In the genomic region with DNA sequence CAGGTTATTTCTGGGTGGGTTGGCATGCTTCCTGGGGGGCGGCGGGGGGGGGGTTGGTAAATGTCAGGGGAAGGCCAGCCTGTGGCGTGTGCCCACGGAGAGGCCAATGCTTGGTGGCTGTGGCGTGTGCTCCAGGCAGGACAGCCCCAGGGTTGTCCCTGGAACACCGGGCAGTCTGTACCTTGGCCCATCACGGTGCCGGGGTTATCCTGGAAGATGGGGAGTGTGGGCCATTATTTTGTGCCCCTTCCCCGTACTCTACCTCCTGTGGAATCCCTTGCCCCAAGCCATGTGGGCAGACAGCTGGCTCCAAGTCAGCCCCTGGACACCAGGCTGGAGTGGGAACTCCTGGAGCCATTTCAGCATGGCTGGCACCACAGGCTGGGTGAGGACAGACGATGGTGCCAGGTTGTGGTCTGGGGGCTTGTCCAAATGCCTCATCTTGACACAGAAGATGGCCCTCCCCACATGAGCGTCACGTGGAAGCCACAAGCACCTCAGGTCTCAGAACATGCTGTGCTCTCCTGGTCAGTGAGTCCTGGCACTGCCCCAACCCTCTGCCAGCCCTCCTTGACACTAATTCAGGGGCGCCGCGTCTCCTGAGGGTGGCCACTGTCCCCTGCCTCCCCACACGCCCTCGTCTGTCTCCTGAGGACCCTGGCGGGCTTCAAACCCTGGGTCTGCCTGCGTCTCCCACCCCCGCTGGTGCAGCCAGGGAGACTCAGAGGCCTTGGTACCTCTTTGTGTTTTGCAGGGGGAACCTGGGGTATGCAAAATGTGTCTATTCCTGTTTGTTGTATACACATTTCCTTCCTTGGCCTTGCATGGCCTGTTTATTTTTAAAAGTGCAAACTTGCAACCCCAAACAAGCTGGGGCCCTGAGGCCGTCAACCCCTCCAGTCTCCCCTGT, we compare ENCODE assay signal across 14 cellular contexts. TPM values are rescaled to one million over a fixed set of nuclear protein-coding genes. Genes with fewer than 3 reads are reported as not detected.
DNase-seq lines count a peak whose midpoint lies in the region; ATAC-seq and TF ChIP-seq lines count a peak whose summit lies in the region.
"Had no signal": no experiment of that assay in that cellular context is flagged by ENCODE, and none has a peak within 500 bp of the region (broad histone marks: within the 10 kb centered on the region; RNA-seq: fewer than 3 reads in every experiment).

No MANE protein-coding gene starts in this region.

- no peak overlapping the region for H3K27ac Mint-ChIP-seq in activated T-helper 17 cell treated with anti-CD3 and anti-CD28 coated beads, Interleukin-2, amount 50 U/mL, for 72 hours
- H3K27ac Mint-ChIP-seq in naive thymus-derived CD4-positive, alpha-beta T cell, result peak overlapping the region in 6 of 9 donors; percentile 21 to 77 (median 42)

- WGBS in aorta, 2 donors, result 69 to 70% methylated on average over 21 of the region's 21 CpGs

- peak overlapping the region; percentile 98 for H3K27ac ChIP-seq in left ventricle myocardium inferior (replicated peaks)
- peak overlapping the region; percentile 14 for H3K27ac ChIP-seq in naive thymus-derived CD4-positive, alpha-beta T cell (ENCODE audit: low read depth, low read length)
- H3K27ac ChIP-seq in aorta (ENCODE audit: low read depth in 1 of 2, low read length in 2 of 2), result no peak overlapping the region
- H3K27ac ChIP-seq: SJCRH30 had no signal

- H3K4me3 ChIP-seq in left ventricle myocardium inferior (no peak overlapping the region), aorta (ENCODE audit: low read length in 2 of 2) (no peak overlapping the region), H7 (ENCODE audit: insufficient read depth, low read depth, low read length) (no peak overlapping the region)
- no peak overlapping the region for H3K4me3 ChIP-seq in naive thymus-derived CD4-positive, alpha-beta T cell (ENCODE audit: low read length)
- H3K4me3 ChIP-seq: SJCRH30 had no signal

- H3K4me1 ChIP-seq in left ventricle myocardium inferior (peaks cover 78% of the 10 kb centered on the region), aorta (ENCODE audit: control insufficient read depth in 1 of 2, insufficient read depth in 2 of 2, low read length in 2 of 2) (no peaks in the 10 kb centered on the region)
- peaks cover 20 to 40% of the 10 kb centered on the region in 2 donors for H3K4me1 ChIP-seq in naive thymus-derived CD4-positive, alpha-beta T cell (ENCODE audit: control insufficient read depth in 2 of 2, insufficient read depth in 2 of 2, low read length in 2 of 2)

- H3K36me3 ChIP-seq in left ventricle myocardium inferior (peaks cover 13% of the 10 kb centered on the region), aorta (ENCODE audit: control insufficient read depth in 1 of 2, insufficient read depth in 2 of 2, low read length in 1 of 2) (no peaks in the 10 kb centered on the region), H7 (replicated peaks; ENCODE audit: control insufficient read depth, insufficient read depth, low read length) (no peaks in the 10 kb centered on the region)
- H3K36me3 ChIP-seq in naive thymus-derived CD4-positive, alpha-beta T cell (ENCODE audit: control insufficient read depth in 2 of 3, insufficient read depth in 3 of 3, low read length in 3 of 3), result peaks cover 0 to 4% (median 0%) of the 10 kb centered on the region in 3 experiments
- H3K36me3 ChIP-seq: BE2C, breast epithelium, SJCRH30 had no signal

- ATAC-seq in activated T-helper 17 cell treated with anti-CD3 and anti-CD28 coated beads, Interleukin-2, amount 50 U/mL, for 72 hours (replicated peaks), result no peak
- ATAC-seq in naive thymus-derived CD4-positive, alpha-beta T cell, result no peak
- ATAC-seq in aorta (ENCODE audit: low FRiP score) (no peak), GM21515 (IDR thresholded peaks at IDR 0.05; ENCODE audit: unreplicated experiment) (no peak)
- ATAC-seq: activated CD4-positive, CD25-positive, alpha-beta regulatory T cell treated with anti-CD3 and anti-CD28 coated beads, Interleukin-2, amount 50 U/mL, for 24 hours had no signal

- no peaks in the 10 kb centered on the region for H3K9me3 Mint-ChIP-seq in activated T-helper 17 cell treated with anti-CD3 and anti-CD28 coated beads, Interleukin-2, amount 50 U/mL, for 72 hours
- no peaks in the 10 kb centered on the region for H3K9me3 Mint-ChIP-seq in naive thymus-derived CD4-positive, alpha-beta T cell

- TF ChIP-seq CTCF in left ventricle myocardium inferior (IDR thresholded peaks at IDR 0.05; ENCODE audit: borderline replicate concordance), result no peak

- DNase-seq in left ventricle myocardium inferior, result peak; percentile 13
- no peak for DNase-seq in cardiac septum (ENCODE audit: low spot score)
- DNase-seq in naive thymus-derived CD4-positive, alpha-beta T cell, result no peak
- DNase-seq in aorta, result peak; percentile 48 to 79
- no peak for DNase-seq in mucosa of gallbladder (ENCODE audit: low spot score)
- no peak for DNase-seq in H7
- DNase-seq: BE2C; NCI-H526; SJCRH30; stimulated activated CD8-positive, alpha-beta memory T cell treated with anti-CD3 and anti-CD28 coated beads, Interleukin-4, amount 100 ng/mL, for 48 hours had no signal

- peaks cover 4% of the 10 kb centered on the region for H3K4me1 Mint-ChIP-seq in activated T-helper 17 cell treated with anti-CD3 and anti-CD28 coated beads, Interleukin-2, amount 50 U/mL, for 72 hours
- peaks cover 6 to 25% (median 11%) of the 10 kb centered on the region in 7 donors for H3K4me1 Mint-ChIP-seq in naive thymus-derived CD4-positive, alpha-beta T cell

- peaks cover 69% of the 10 kb centered on the region for H3K36me3 Mint-ChIP-seq in activated T-helper 17 cell treated with anti-CD3 and anti-CD28 coated beads, Interleukin-2, amount 50 U/mL, for 72 hours (ENCODE audit: low read depth)
- peaks cover 0 to 6% (median 0%) of the 10 kb centered on the region in 5 donors for H3K36me3 Mint-ChIP-seq in naive thymus-derived CD4-positive, alpha-beta T cell

- peaks cover 11% of the 10 kb centered on the region for H3K27me3 ChIP-seq in left ventricle myocardium inferior (ENCODE audit: low read depth)
- H3K27me3 ChIP-seq in naive thymus-derived CD4-positive, alpha-beta T cell (ENCODE audit: control insufficient read depth in 2 of 2, insufficient read depth in 2 of 2, low read length in 2 of 2), result no peaks in the 10 kb centered on the region
- H3K27me3 ChIP-seq in aorta (ENCODE audit: control insufficient read depth in 1 of 2, insufficient read depth in 2 of 2, low read length in 1 of 2), result peaks cover 0 to 3% of the 10 kb centered on the region in 2 donors
- H3K27me3 ChIP-seq in H7 (ENCODE audit: control insufficient read depth, insufficient read depth, low read length), result peaks cover 30% of the 10 kb centered on the region
- H3K27me3 ChIP-seq: SJCRH30 had no signal

- intact Hi-C loops in left ventricle myocardium inferior (cut with micrococcal nuclease) (loop anchor here (10.0 kb wide), 1 partner anchor 92 kb away; no protein-coding TSS in a partner anchor), cardiac septum (cut with DNase I) (no loop called here), aorta (cut with DNase I) (no loop called here)
- intact Hi-C loops in naive thymus-derived CD4-positive, alpha-beta T cell (cut with micrococcal nuclease), result loop anchor here in 1 of 2 donors (10.0 kb wide), 1 partner anchor 198 kb away; the partner anchor contains the start of genes DCXR and RAC3

- peak overlapping the region; percentile 13 for H3K4me3 Mint-ChIP-seq in activated T-helper 17 cell treated with anti-CD3 and anti-CD28 coated beads, Interleukin-2, amount 50 U/mL, for 72 hours
- H3K4me3 Mint-ChIP-seq in naive thymus-derived CD4-positive, alpha-beta T cell, result peak overlapping the region in 4 of 10 donors; percentile 13 to 61 (median 52)

- no peaks in the 10 kb centered on the region for H3K27me3 Mint-ChIP-seq in activated T-helper 17 cell treated with anti-CD3 and anti-CD28 coated beads, Interleukin-2, amount 50 U/mL, for 72 hours
- H3K27me3 Mint-ChIP-seq in naive thymus-derived CD4-positive, alpha-beta T cell, result no peaks in the 10 kb centered on the region

- H3K9me3 ChIP-seq in left ventricle myocardium inferior (replicated peaks), result no peaks in the 10 kb centered on the region
- no peaks in the 10 kb centered on the region for H3K9me3 ChIP-seq in naive thymus-derived CD4-positive, alpha-beta T cell (ENCODE audit: control insufficient read depth in 2 of 3, low read length in 3 of 3)
- no peaks in the 10 kb centered on the region for H3K9me3 ChIP-seq in aorta (ENCODE audit: control insufficient read depth, low read length)
- H3K9me3 ChIP-seq: BE2C, breast epithelium, SJCRH30 had no signal

- CTCF ChIA-PET in naive thymus-derived CD4-positive, alpha-beta T cell (lab: Charles Lee), result interaction anchor here (0.9 to 1.8 kb wide), 2 partner anchors 64 to 89 kb away, joined by 4 to 7 read pairs; no protein-coding TSS in a partner anchor

- POLR2A ChIA-PET in naive thymus-derived CD4-positive, alpha-beta T cell (lab: Charles Lee), result no interaction called here

RNA-seq across cellular contexts. Expression of gene SLC16A3, which starts 4.3 kb away (rescaled TPM):
- 8.5 TPM for total RNA-seq in left ventricle myocardium inferior
- total RNA-seq in cardiac septum, result 20.7 TPM
- 100 to 1,000 TPM; 167 to 309 TPM for total RNA-seq in activated T-helper 17 cell treated with anti-CD3 and anti-CD28 coated beads, Interleukin-2, amount 50 U/mL, for 72 hours
- 100 to 1,000 TPM in 2 of 5 experiments, 10 to 100 TPM in 3; 14.6 to 264 (median 67.0) TPM for total RNA-seq in naive thymus-derived CD4-positive, alpha-beta T cell
- polyA plus RNA-seq in naive thymus-derived CD4-positive, alpha-beta T cell, result 1 to 10 TPM; 1.4 to 1.9 TPM
- total RNA-seq in aorta, result 10 to 100 TPM; 55.6 to 96.9 TPM
- 10 to 100 TPM in 1 of 2 donors, 1 to 10 TPM in 1; 7.6 to 20.3 TPM for polyA plus RNA-seq in aorta
- 95.7 TPM for total RNA-seq in mucosa of gallbladder
- total RNA-seq in H7 (2014; rRNA removed; shearing (Covaris generic)), result 31.2 and 52.0 TPM in 2 replicates

RNA-seq across cellular contexts. Expression of gene CCDC57, which starts 20.5 kb away (rescaled TPM):
- 8.1 TPM for total RNA-seq in left ventricle myocardium inferior
- total RNA-seq in cardiac septum, result 10.6 TPM
- total RNA-seq in activated T-helper 17 cell treated with anti-CD3 and anti-CD28 coated beads, Interleukin-2, amount 50 U/mL, for 72 hours, result 10 to 100 TPM; 36.9 to 37.7 TPM
- 100 to 1,000 TPM in 2 of 5 experiments, 10 to 100 TPM in 3; 75.7 to 127 (median 95.0) TPM for total RNA-seq in naive thymus-derived CD4-positive, alpha-beta T cell
- 10 to 100 TPM; 32.1 to 36.8 TPM for polyA plus RNA-seq in naive thymus-derived CD4-positive, alpha-beta T cell
- 10 to 100 TPM; 31.2 to 53.4 TPM for total RNA-seq in aorta
- polyA plus RNA-seq in aorta, result 100 to 1,000 TPM in 1 of 2 donors, 10 to 100 TPM in 1; 17.8 to 145 TPM
- 56.9 TPM for total RNA-seq in mucosa of gallbladder
- 3.7 and 6.0 TPM in 2 replicates for total RNA-seq in H7 (2014; rRNA removed; shearing (Covaris generic))

RNA-seq across cellular contexts. Expression of gene CSNK1D, which starts 40.4 kb away (rescaled TPM):
- 61.8 TPM for total RNA-seq in left ventricle myocardium inferior
- 80.9 TPM for total RNA-seq in cardiac septum
- 100 to 1,000 TPM; 140 to 142 TPM for total RNA-seq in activated T-helper 17 cell treated with anti-CD3 and anti-CD28 coated beads, Interleukin-2, amount 50 U/mL, for 72 hours
- total RNA-seq in naive thymus-derived CD4-positive, alpha-beta T cell, result 100 to 1,000 TPM; 144 to 249 (median 176) TPM
- 10 to 100 TPM; 46.1 to 81.3 TPM for polyA plus RNA-seq in naive thymus-derived CD4-positive, alpha-beta T cell
- total RNA-seq in aorta, result 100 to 1,000 TPM; 130 to 153 TPM
- polyA plus RNA-seq in aorta, result 10 to 100 TPM; 39.9 to 73.4 TPM
- total RNA-seq in mucosa of gallbladder, result 161 TPM
- total RNA-seq in H7 (2014; rRNA removed; shearing (Covaris generic)), result 31.7 and 37.3 TPM in 2 replicates

Comparison
In these comparisons a context has a peak if more than half of its experiments do, and no peak if none do; other contexts are left out.
1. DNase-seq: peak in left ventricle myocardium inferior (single experiment) and aorta (2 of 2); none in cardiac septum (single experiment), naive thymus-derived CD4-positive, alpha-beta T cell (0 of 9), mucosa of gallbladder (single experiment) and H7 (single experiment).
2. H3K27ac ChIP-seq: peak in left ventricle myocardium inferior (single experiment) and naive thymus-derived CD4-positive, alpha-beta T cell (single experiment); none in aorta (0 of 2).